Comparison of ENCODE assay signal across 1 cellular context in genomic region chr6:143940011-143940597, GRCh38.
TF ChIP-seq lines count a peak whose summit lies in the region.

No MANE protein-coding gene starts in this region.

TF ChIP-seq in K562, 482 proteins besides CTCF, POLR2A, EP300 and RAD21 (continued from another document and continues in another):
- no peak for TF ChIP-seq ZFP91 (CRISPR knock-in tag; IDR thresholded peaks at IDR 0.05)
- TF ChIP-seq C11orf30 (IDR thresholded peaks at IDR 0.05; ENCODE audit: low read depth): no peak
- no peak for TF ChIP-seq CEBPB (tag; IDR thresholded peaks at IDR 0.05)
- no peak for TF ChIP-seq U2AF1 (optimal IDR thresholded peaks at IDR 0.05; ENCODE audit: low read depth, low read length)
- no peak for TF ChIP-seq RERE (CRISPR knock-in tag; IDR thresholded peaks at IDR 0.05; ENCODE audit: borderline replicate concordance)
- TF ChIP-seq MBD1 (CRISPR knock-in tag; IDR thresholded peaks at IDR 0.05): no peak
- no peak for TF ChIP-seq ZNF263 (CRISPR knock-in tag; IDR thresholded peaks at IDR 0.05; ENCODE audit: borderline replicate concordance)
- peak; percentile 12 for TF ChIP-seq ASH1L (IDR thresholded peaks at IDR 0.05; ENCODE audit: borderline replicate concordance, low read depth, partially characterized antibody)
- no peak for TF ChIP-seq LARP7 (IDR thresholded peaks at IDR 0.05)
- TF ChIP-seq ARID1B (IDR thresholded peaks at IDR 0.05): no peak
- no peak for TF ChIP-seq HLTF (IDR thresholded peaks at IDR 0.05)
- no peak for TF ChIP-seq POU5F1 (IDR thresholded peaks at IDR 0.05; ENCODE audit: borderline replicate concordance, low read depth, low read length, partially characterized antibody)
- TF ChIP-seq, protein P1, sequence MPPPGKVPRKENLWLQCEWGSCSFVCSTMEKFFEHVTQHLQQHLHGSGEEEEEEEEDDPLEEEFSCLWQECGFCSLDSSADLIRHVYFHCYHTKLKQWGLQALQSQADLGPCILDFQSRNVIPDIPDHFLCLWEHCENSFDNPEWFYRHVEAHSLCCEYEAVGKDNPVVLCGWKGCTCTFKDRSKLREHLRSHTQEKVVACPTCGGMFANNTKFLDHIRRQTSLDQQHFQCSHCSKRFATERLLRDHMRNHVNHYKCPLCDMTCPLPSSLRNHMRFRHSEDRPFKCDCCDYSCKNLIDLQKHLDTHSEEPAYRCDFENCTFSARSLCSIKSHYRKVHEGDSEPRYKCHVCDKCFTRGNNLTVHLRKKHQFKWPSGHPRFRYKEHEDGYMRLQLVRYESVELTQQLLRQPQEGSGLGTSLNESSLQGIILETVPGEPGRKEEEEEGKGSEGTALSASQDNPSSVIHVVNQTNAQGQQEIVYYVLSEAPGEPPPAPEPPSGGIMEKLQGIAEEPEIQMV (tag; conservative IDR thresholded peaks at IDR 0.05; ENCODE audit: low read depth): no peak
- TF ChIP-seq SNIP1 (IDR thresholded peaks at IDR 0.05; ENCODE audit: low read depth): no peak
- TF ChIP-seq ZKSCAN1 (IDR thresholded peaks at IDR 0.05; ENCODE audit: low read depth, low read length): no peak
- no peak for TF ChIP-seq SPI1 (IDR thresholded peaks at IDR 0.05; ENCODE audit: borderline replicate concordance, low read depth, low read length)
- TF ChIP-seq RB1 (IDR thresholded peaks at IDR 0.05; ENCODE audit: low read depth): no peak
- TF ChIP-seq SMC3 (conservative IDR thresholded peaks at IDR 0.05; ENCODE audit: insufficient read depth, low read depth, low read length): peak; percentile 88
- TF ChIP-seq ZNF384 (IDR thresholded peaks at IDR 0.05; ENCODE audit: low read depth, low read length): no peak
- 0 out of 3 replicates have a peak, but pooled peaks of 1 of the 2 experiments have one; percentile 14 for TF ChIP-seq CBX3 (IDR thresholded peaks at IDR 0.05; ENCODE audit: borderline replicate concordance in 1 of 2, low read length in 2 of 2)
- TF ChIP-seq JUND (IDR thresholded peaks at IDR 0.05; ENCODE audit: borderline replicate concordance, low read depth, low read length): peak; percentile 25; the same call in 1 of the 2 replicates
- no peak for TF ChIP-seq JUND (tag; IDR thresholded peaks at IDR 0.05; ENCODE audit: borderline replicate concordance, low read depth, low read length)
- TF ChIP-seq RAD51 (IDR thresholded peaks at IDR 0.05; ENCODE audit: borderline replicate concordance, low read depth): no peak
- TF ChIP-seq, protein P2, sequence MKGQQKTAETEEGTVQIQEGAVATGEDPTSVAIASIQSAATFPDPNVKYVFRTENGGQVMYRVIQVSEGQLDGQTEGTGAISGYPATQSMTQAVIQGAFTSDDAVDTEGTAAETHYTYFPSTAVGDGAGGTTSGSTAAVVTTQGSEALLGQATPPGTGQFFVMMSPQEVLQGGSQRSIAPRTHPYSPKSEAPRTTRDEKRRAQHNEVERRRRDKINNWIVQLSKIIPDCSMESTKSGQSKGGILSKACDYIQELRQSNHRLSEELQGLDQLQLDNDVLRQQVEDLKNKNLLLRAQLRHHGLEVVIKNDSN (CRISPR knock-in tag; IDR thresholded peaks at IDR 0.05): no peak
- TF ChIP-seq TRIM28 (IDR thresholded peaks at IDR 0.05): no peak
- no peak for TF ChIP-seq HDGF (IDR thresholded peaks at IDR 0.05)
- no peak for TF ChIP-seq SP2 (IDR thresholded peaks at IDR 0.05; ENCODE audit: extremely low read depth, low read depth, low read length, poor library complexity, severe bottlenecking)
- no peak for TF ChIP-seq ZNF133 (CRISPR knock-in tag; IDR thresholded peaks at IDR 0.05)
- TF ChIP-seq HDAC2 (IDR thresholded peaks at IDR 0.05): no peak
- peak; percentile 88 for TF ChIP-seq ELF1 (tag; IDR thresholded peaks at IDR 0.05)
- TF ChIP-seq POLR3A (IDR thresholded peaks at IDR 0.05; ENCODE audit: borderline replicate concordance, extremely low read depth, insufficient read depth, insufficient read length): no peak
- TF ChIP-seq HEY1 (CRISPR knock-in tag; IDR thresholded peaks at IDR 0.05; ENCODE audit: borderline replicate concordance): no peak
- TF ChIP-seq ESRRA (IDR thresholded peaks at IDR 0.05; ENCODE audit: borderline replicate concordance, low read depth): peak; percentile 32; the same call in 1 of the 2 replicates
- no peak for TF ChIP-seq ZNF707 (CRISPR knock-in tag; conservative IDR thresholded peaks at IDR 0.05)
- no peak for TF ChIP-seq THRA (IDR thresholded peaks at IDR 0.05)
- TF ChIP-seq, protein P3, sequence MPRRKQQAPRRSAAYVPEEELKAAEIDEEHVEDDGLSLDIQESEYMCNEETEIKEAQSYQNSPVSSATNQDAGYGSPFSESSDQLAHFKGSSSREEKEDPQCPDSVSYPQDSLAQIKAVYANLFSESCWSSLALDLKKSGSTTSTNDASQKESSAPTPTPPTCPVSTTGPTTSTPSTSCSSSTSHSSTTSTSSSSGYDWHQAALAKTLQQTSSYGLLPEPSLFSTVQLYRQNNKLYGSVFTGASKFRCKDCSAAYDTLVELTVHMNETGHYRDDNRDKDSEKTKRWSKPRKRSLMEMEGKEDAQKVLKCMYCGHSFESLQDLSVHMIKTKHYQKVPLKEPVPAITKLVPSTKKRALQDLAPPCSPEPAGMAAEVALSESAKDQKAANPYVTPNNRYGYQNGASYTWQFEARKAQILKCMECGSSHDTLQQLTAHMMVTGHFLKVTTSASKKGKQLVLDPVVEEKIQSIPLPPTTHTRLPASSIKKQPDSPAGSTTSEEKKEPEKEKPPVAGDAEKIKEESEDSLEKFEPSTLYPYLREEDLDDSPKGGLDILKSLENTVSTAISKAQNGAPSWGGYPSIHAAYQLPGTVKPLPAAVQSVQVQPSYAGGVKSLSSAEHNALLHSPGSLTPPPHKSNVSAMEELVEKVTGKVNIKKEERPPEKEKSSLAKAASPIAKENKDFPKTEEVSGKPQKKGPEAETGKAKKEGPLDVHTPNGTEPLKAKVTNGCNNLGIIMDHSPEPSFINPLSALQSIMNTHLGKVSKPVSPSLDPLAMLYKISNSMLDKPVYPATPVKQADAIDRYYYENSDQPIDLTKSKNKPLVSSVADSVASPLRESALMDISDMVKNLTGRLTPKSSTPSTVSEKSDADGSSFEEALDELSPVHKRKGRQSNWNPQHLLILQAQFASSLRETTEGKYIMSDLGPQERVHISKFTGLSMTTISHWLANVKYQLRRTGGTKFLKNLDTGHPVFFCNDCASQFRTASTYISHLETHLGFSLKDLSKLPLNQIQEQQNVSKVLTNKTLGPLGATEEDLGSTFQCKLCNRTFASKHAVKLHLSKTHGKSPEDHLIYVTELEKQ (CRISPR knock-in tag; IDR thresholded peaks at IDR 0.05): no peak
- TF ChIP-seq CTBP1 (IDR thresholded peaks at IDR 0.05; ENCODE audit: borderline replicate concordance): no peak
- TF ChIP-seq BMI1 (IDR thresholded peaks at IDR 0.05; ENCODE audit: low read length): no peak
- no peak for TF ChIP-seq YY1 (IDR thresholded peaks at IDR 0.05; ENCODE audit: borderline replicate concordance in 1 of 3, control insufficient read depth in 1 of 3, extremely low read depth in 1 of 3, insufficient read depth in 3 of 3, insufficient read length in 1 of 3, insufficient replicate concordance in 2 of 3, low read depth in 1 of 3, low read length in 2 of 3)
- no peak for TF ChIP-seq ZKSCAN3 (CRISPR knock-in tag; IDR thresholded peaks at IDR 0.05)
- no peak for TF ChIP-seq CCAR2 (IDR thresholded peaks at IDR 0.05; ENCODE audit: low read depth, low read length)
- TF ChIP-seq THAP12 (CRISPR knock-in tag; IDR thresholded peaks at IDR 0.05): no peak
- no peak for TF ChIP-seq PYGO2 (tag; IDR thresholded peaks at IDR 0.05)
- 0 out of 2 replicates have a peak, but pooled peaks have one; percentile 21 for TF ChIP-seq EP400 (IDR thresholded peaks at IDR 0.05)
- no peak for TF ChIP-seq MCM2 (IDR thresholded peaks at IDR 0.05; ENCODE audit: low read depth)
- TF ChIP-seq PHB2 (IDR thresholded peaks at IDR 0.05; ENCODE audit: low read depth): no peak
- TF ChIP-seq MTA3 (IDR thresholded peaks at IDR 0.05; ENCODE audit: borderline replicate concordance): no peak
- no peak for TF ChIP-seq RUNX1 (IDR thresholded peaks at IDR 0.05; ENCODE audit: low read depth)
- peak; percentile 96 for TF ChIP-seq ETV1 (tag; conservative IDR thresholded peaks at IDR 0.05; ENCODE audit: low read depth)
- no peak for TF ChIP-seq NCOA1 (IDR thresholded peaks at IDR 0.05; ENCODE audit: low read depth)
- TF ChIP-seq ZNF24 (IDR thresholded peaks at IDR 0.05): no peak
- TF ChIP-seq ZNF175 (CRISPR knock-in tag; IDR thresholded peaks at IDR 0.05; ENCODE audit: low read depth): no peak
